In genomic region chr19:13718733-13719132, GRCh38 we compare ENCODE assay signal across 8 cellular contexts. TPM values are rescaled to one million over a fixed set of nuclear protein-coding genes. Genes with fewer than 3 reads are reported as not detected.
DNase-seq lines count a peak whose midpoint lies in the region; ATAC-seq and FAIRE-seq lines count a peak whose summit lies in the region.

No MANE protein-coding gene starts in this region.

- ATAC-seq in GM18498 (IDR thresholded peaks at IDR 0.05; ENCODE audit: unreplicated experiment) (no peak), GM21381 (IDR thresholded peaks at IDR 0.05; ENCODE audit: unreplicated experiment) (no peak), HG02852 (IDR thresholded peaks at IDR 0.05; ENCODE audit: unreplicated experiment) (no peak)

- peaks cover 11% of the 10 kb centered on the region for H3K27me3 Mint-ChIP-seq in activated naive CD8-positive, alpha-beta T cell treated with anti-CD3 and anti-CD28 coated beads for 36 hours

- H3K4me1 Mint-ChIP-seq in activated naive CD8-positive, alpha-beta T cell treated with anti-CD3 and anti-CD28 coated beads for 36 hours = no peaks in the 10 kb centered on the region

- no peak overlapping the region for H3K27ac Mint-ChIP-seq in activated naive CD8-positive, alpha-beta T cell treated with anti-CD3 and anti-CD28 coated beads for 36 hours

- H3K4me3 Mint-ChIP-seq in activated naive CD8-positive, alpha-beta T cell treated with anti-CD3 and anti-CD28 coated beads for 36 hours = no peak overlapping the region

- peaks cover 6% of the 10 kb centered on the region for H3K9me3 Mint-ChIP-seq in activated naive CD8-positive, alpha-beta T cell treated with anti-CD3 and anti-CD28 coated beads for 36 hours

- peak; percentile 72 for FAIRE-seq in islet of Langerhans (lab: Jason Lieb, UNC)

- DNase-seq in GM04504 (ENCODE audit: low read depth) (peak; percentile 71), NCI-H2227 treated with DMSO at 0.1 percent for 48 hours (lab: John Stamatoyannopoulos, UW) (peak; percentile 47), astrocyte of the hippocampus (ENCODE audit: low read depth, low spot score) (peak; percentile 85)
- no peak for DNase-seq in activated naive CD8-positive, alpha-beta T cell treated with anti-CD3 and anti-CD28 coated beads for 36 hours

- H3K36me3 Mint-ChIP-seq in activated naive CD8-positive, alpha-beta T cell treated with anti-CD3 and anti-CD28 coated beads for 36 hours = peaks cover 3% of the 10 kb centered on the region

RNA-seq across cellular contexts. Expression of gene MRI1, which starts 45.6 kb away (rescaled TPM):
- 10 to 100 TPM; 35.8 to 38.2 TPM for total RNA-seq in activated naive CD8-positive, alpha-beta T cell treated with anti-CD3 and anti-CD28 coated beads for 36 hours

RNA-seq across cellular contexts. Expression of gene C19orf53, which starts 55.5 kb away (rescaled TPM):
- total RNA-seq in activated naive CD8-positive, alpha-beta T cell treated with anti-CD3 and anti-CD28 coated beads for 36 hours = 100 to 1,000 TPM; 137 to 141 TPM
